Comparison of ENCODE assay signal across 8 cellular contexts in the genomic region with DNA sequence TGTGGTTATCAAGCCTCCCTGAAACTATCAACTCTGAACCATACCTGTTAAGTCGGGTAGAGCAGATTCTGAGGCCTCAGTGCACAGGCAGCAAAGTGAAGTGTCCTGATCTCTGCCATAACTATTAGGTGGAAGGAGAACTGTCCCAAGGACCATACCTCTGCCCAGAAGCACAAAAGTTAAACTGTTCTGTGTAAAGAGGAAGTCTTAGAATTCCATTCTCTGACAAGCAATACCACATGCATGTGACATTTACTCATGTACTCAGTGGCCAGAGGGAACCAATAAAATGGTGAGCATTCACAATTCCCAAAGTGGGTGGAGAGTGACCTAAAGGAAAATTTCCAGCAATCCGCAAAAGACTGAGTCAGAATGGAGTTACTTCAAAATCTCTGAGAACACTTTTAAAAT.
DNase-seq lines count a peak whose midpoint lies in the region; ATAC-seq and TF ChIP-seq lines count a peak whose summit lies in the region.

No MANE protein-coding gene starts in this region.

- no peaks in the 10 kb centered on the region for H3K36me3 ChIP-seq in PC-3 (ENCODE audit: low read depth, low read length)

- H3K9me3 ChIP-seq in PC-3 (ENCODE audit: low read length) = no peaks in the 10 kb centered on the region

- peak; percentile 84 for ATAC-seq in PC-3
- ATAC-seq in HG02588 (IDR thresholded peaks at IDR 0.05; ENCODE audit: unreplicated experiment) = no peak
- no peak for ATAC-seq in HG03460 (IDR thresholded peaks at IDR 0.05; ENCODE audit: unreplicated experiment)

- H3K9me2 ChIP-seq in PC-3 (replicated peaks; ENCODE audit: low read length) = no peaks in the 10 kb centered on the region

- H3K4me2 ChIP-seq in PC-3 (ENCODE audit: low read length) = peak overlapping the region; percentile 96

- peak overlapping the region; percentile 92 for H3K9ac ChIP-seq in PC-3 (ENCODE audit: low read length)

- DNase-seq in ELR (ENCODE audit: low read depth) (peak; percentile 99), PC-3 (peak; percentile 92), dermis blood vessel endothelial cell (peak; percentile 98), non-pigmented ciliary epithelial cell (ENCODE audit: low read depth) (peak; percentile 98), NCI-H2196 treated with DMSO at 0.1 percent for 48 hours (lab: John Stamatoyannopoulos, UW; ENCODE audit: unreplicated experiment) (no peak)
- no peak for DNase-seq in stimulated activated CD8-positive, alpha-beta memory T cell treated with anti-CD3 and anti-CD28 coated beads, Interleukin-4, amount 100 ng/mL, for 48 hours

- H2AFZ ChIP-seq in PC-3 (ENCODE audit: low read length) = no peak overlapping the region

- H3K79me2 ChIP-seq in PC-3 (ENCODE audit: low read length) = peaks cover 69% of the 10 kb centered on the region

- BruUV-seq in PC-3 (replicated peaks; lab: Mats Ljungman, UMichigan) = no TSS peak

- peaks cover 8% of the 10 kb centered on the region for H3F3A ChIP-seq in PC-3 (ENCODE audit: low read length, unreplicated experiment)

- H3K4me1 ChIP-seq in PC-3 (ENCODE audit: insufficient read depth, low read length) = peaks cover 28% of the 10 kb centered on the region

- intact Hi-C loops in PC-3 (cut with micrococcal nuclease) = loop anchor here (1.0 to 5.0 kb wide), 4 partner anchors 18 to 149 kb away; no protein-coding TSS in a partner anchor

- H3K4me3 ChIP-seq in PC-3 (ENCODE audit: low read length) = peak overlapping the region; percentile 79

- CTCF ChIA-PET in PC-3 (lab: Charles Lee) = no interaction called here

- H3K27me3 ChIP-seq in PC-3 (ENCODE audit: low read length) = no peaks in the 10 kb centered on the region

- POLR2A ChIA-PET in PC-3 (lab: Charles Lee; ENCODE audit: unreplicated experiment) = no interaction called here

- peaks cover 7% of the 10 kb centered on the region; the same call in 1 of the 2 replicates for H4K20me1 ChIP-seq in PC-3 (ENCODE audit: low read length)

- peak overlapping the region; percentile 97 for H3K27ac ChIP-seq in PC-3 (ENCODE audit: low read length)

- no peak for TF ChIP-seq CTCF in PC-3 (conservative IDR thresholded peaks at IDR 0.05; ENCODE audit: low read depth, low read length)

Comparison
In these comparisons a context has a peak if more than half of its experiments do, and no peak if none do; other contexts are left out.
1. DNase-seq: peak in ELR (single experiment), PC-3 (single experiment), dermis blood vessel endothelial cell (single experiment) and non-pigmented ciliary epithelial cell (single experiment); none in NCI-H2196 treated with DMSO at 0.1 percent for 48 hours (single experiment) and stimulated activated CD8-positive, alpha-beta memory T cell treated with anti-CD3 and anti-CD28 coated beads, Interleukin-4, amount 100 ng/mL, for 48 hours (single experiment).